In genomic region chr7:95198891-95199290, GRCh38 we compare ENCODE assay signal across 15 cellular contexts.
DNase-seq lines count a peak whose midpoint lies in the region; FAIRE-seq and TF ChIP-seq lines count a peak whose summit lies in the region.
"Had no signal": no experiment of that assay in that cellular context is flagged by ENCODE, and none has a peak within 500 bp of the region (broad histone marks: within the 10 kb centered on the region; RNA-seq: fewer than 3 reads in every experiment).

No MANE protein-coding gene starts in this region.

- H3F3A ChIP-seq in SK-N-SH (replicated peaks; ENCODE audit: insufficient read depth): no peaks in the 10 kb centered on the region

- no peaks in the 10 kb centered on the region for H3K9me3 Mint-ChIP-seq in nephron progenitor cell
- H3K9me3 Mint-ChIP-seq: CD8-positive, alpha-beta T cell had no signal

- peak in 1 of 2 experiments; percentile 91; a peak in 2 of 4 replicates for TF ChIP-seq EP300 in SK-N-SH (IDR thresholded peaks at IDR 0.05; ENCODE audit: borderline replicate concordance in 1 of 2, low read depth in 1 of 2, low read length in 1 of 2)

- H3K4me3 Mint-ChIP-seq in nephron progenitor cell: no peak overlapping the region
- H3K4me3 Mint-ChIP-seq: B cell; CD8-positive, alpha-beta T cell had no signal

- H2AFZ ChIP-seq in SK-N-SH (ENCODE audit: low read depth) (no peak overlapping the region), OCI-LY7 (ENCODE audit: low read length) (no peak overlapping the region)
- H2AFZ ChIP-seq: GM23248 had no signal

- H3K27ac Mint-ChIP-seq in nephron progenitor cell: peak overlapping the region; percentile 20
- H3K27ac Mint-ChIP-seq: B cell; CD8-positive, alpha-beta T cell had no signal

- H3K27me3 ChIP-seq in SK-N-SH (ENCODE audit: insufficient read depth) (peaks cover 7% of the 10 kb centered on the region; the same call in 1 of the 2 replicates), breast epithelium (no peaks in the 10 kb centered on the region)
- H3K27me3 ChIP-seq: BLaER1 treated with 17β-estradiol and CSF1 and Interleukin-3, amounts not matched to agents 10 nM and 100 nM had no signal

- H3K4me3 ChIP-seq in SK-N-SH (ENCODE audit: low read depth in 2 of 2, low read length in 1 of 2) (no peak overlapping the region), OCI-LY7 (ENCODE audit: low read depth, low read length, poor library complexity, severe bottlenecking) (no peak overlapping the region), breast epithelium (no peak overlapping the region)
- H3K4me3 ChIP-seq: BLaER1 treated with 17β-estradiol and CSF1 and Interleukin-3, amounts not matched to agents 10 nM and 100 nM; GM23248; HAP-1 had no signal

- WGBS in SK-N-SH (ENCODE audit: low lambda C conversion rate): 7% methylated on average over 1 of the region's 1 CpG

- peaks cover 19% of the 10 kb centered on the region for H3K4me1 Mint-ChIP-seq in nephron progenitor cell
- H3K4me1 Mint-ChIP-seq: B cell had no signal

- H3K79me2 ChIP-seq in SK-N-SH (ENCODE audit: insufficient read depth) (no peaks in the 10 kb centered on the region), OCI-LY7 (ENCODE audit: insufficient read depth, low read depth, low read length) (no peaks in the 10 kb centered on the region)

- FAIRE-seq in D721Med (lab: Jason Lieb, UNC): peak; percentile 11
- FAIRE-seq: GM12891, GM18507, HepG2 had no signal

- H3K9me3 ChIP-seq in SK-N-SH (no peaks in the 10 kb centered on the region), OCI-LY7 (ENCODE audit: low read length) (no peaks in the 10 kb centered on the region), breast epithelium (no peaks in the 10 kb centered on the region)
- H3K9me3 ChIP-seq: BLaER1 treated with 17β-estradiol and CSF1 and Interleukin-3, amounts not matched to agents 10 nM and 100 nM; HAP-1 had no signal

- H3K4me1 ChIP-seq in SK-N-SH (ENCODE audit: control insufficient read depth in 1 of 2, insufficient read depth in 2 of 2, low read depth in 1 of 2, low read length in 1 of 2) (peaks cover 0 to 12% of the 10 kb centered on the region in 2 experiments; a peak in 2 of 4 replicates), OCI-LY7 (ENCODE audit: insufficient read depth, low read length, poor library complexity, severe bottlenecking) (no peaks in the 10 kb centered on the region), breast epithelium (no peaks in the 10 kb centered on the region)
- H3K4me1 ChIP-seq: BLaER1 treated with 17β-estradiol and CSF1 and Interleukin-3, amounts not matched to agents 10 nM and 100 nM; HAP-1 had no signal

- no TSS peak for BruUV-seq in OCI-LY7 (replicated peaks; lab: Mats Ljungman, UMichigan)

- peak; percentile 8; the same call in 1 of the 2 replicates for TF ChIP-seq RAD21 in SK-N-SH (IDR thresholded peaks at IDR 0.05; ENCODE audit: low read length)

- H3K27ac ChIP-seq in SK-N-SH (ENCODE audit: low read depth in 2 of 2, low read length in 1 of 2): peak overlapping the region in 1 of 2 experiments; percentile 34; a peak in 1 of 4 replicates
- H3K27ac ChIP-seq in OCI-LY7 (ENCODE audit: low read depth, low read length, poor library complexity, severe bottlenecking): no peak overlapping the region
- H3K27ac ChIP-seq in breast epithelium: no peak overlapping the region
- H3K27ac ChIP-seq: BLaER1 treated with 17β-estradiol and CSF1 and Interleukin-3, amounts not matched to agents 10 nM and 100 nM; GM23248 had no signal

- intact Hi-C loops in OCI-LY7 (cut with micrococcal nuclease; ENCODE audit: unreplicated experiment) (loop anchor here (5.0 kb wide), 1 partner anchor 752 kb away; no protein-coding TSS in a partner anchor), breast epithelium (cut with DNase I; ENCODE audit: low total_unique reads) (no loop called here)

- DNase-seq in D721Med (ENCODE audit: insufficient read length, low spot score) (no peak), SK-N-SH (peak; percentile 68), fibroblast of peridontal ligament (ENCODE audit: extremely low read depth) (peak; percentile 7), nephron progenitor cell (no peak), OCI-LY7 (ENCODE audit: low spot score) (no peak), breast epithelium (ENCODE audit: low spot score in 2 of 2) (no peak)
- DNase-seq: CD8-positive, alpha-beta T cell; COR-L47; GM23248 had no signal

- peaks cover 6% of the 10 kb centered on the region for H3K27me3 Mint-ChIP-seq in nephron progenitor cell (ENCODE audit: low read depth, poor library complexity)
- H3K27me3 Mint-ChIP-seq: B cell had no signal

- H3K9ac ChIP-seq in SK-N-SH: no peak overlapping the region
- H3K9ac ChIP-seq: BLaER1 treated with 17β-estradiol and CSF1 and Interleukin-3, amounts not matched to agents 10 nM and 100 nM; GM23248 had no signal

- H3K9me2 ChIP-seq in SK-N-SH (no peaks in the 10 kb centered on the region), OCI-LY7 (ENCODE audit: insufficient read depth, low read length) (no peaks in the 10 kb centered on the region)

- H3K4me2 ChIP-seq in SK-N-SH (no peak overlapping the region), OCI-LY7 (ENCODE audit: low read length) (no peak overlapping the region)
- H3K4me2 ChIP-seq: BLaER1 treated with 17β-estradiol and CSF1 and Interleukin-3, amounts not matched to agents 10 nM and 100 nM had no signal

- CTCF ChIA-PET in SK-N-SH (lab: Yijun Ruan, JAX) (interaction anchor here (0.7 to 6.0 kb wide), 26 partner anchors 8 to 978 kb away, joined by 3 to 77 read pairs (median 3); partner anchors contain the start of gene SGCE), OCI-LY7 (lab: Charles Lee; ENCODE audit: unreplicated experiment) (no interaction called here)

- POLR2A ChIA-PET in SK-N-SH (lab: Yijun Ruan, JAX): interaction anchor here (1.1 kb wide), 1 partner anchor 290 kb away, joined by 3 read pairs; no protein-coding TSS in a partner anchor
- POLR2A ChIA-PET in OCI-LY7 (lab: Charles Lee): no interaction called here

- no peak for TF ChIP-seq POLR2A in breast epithelium (IDR thresholded peaks at IDR 0.05)

- H4K20me1 ChIP-seq in SK-N-SH (ENCODE audit: insufficient read depth) (no peaks in the 10 kb centered on the region), OCI-LY7 (ENCODE audit: insufficient read depth, low read length) (no peaks in the 10 kb centered on the region)
- H4K20me1 ChIP-seq: BLaER1 treated with 17β-estradiol and CSF1 and Interleukin-3, amounts not matched to agents 10 nM and 100 nM had no signal

- no peaks in the 10 kb centered on the region for H3K36me3 ChIP-seq in SK-N-SH (replicated peaks in 1 of 2; ENCODE audit: control insufficient read depth in 1 of 2, insufficient read depth in 2 of 2, low read length in 1 of 2)
- H3K36me3 ChIP-seq in OCI-LY7 (ENCODE audit: insufficient read depth, low read length): no peaks in the 10 kb centered on the region
- H3K36me3 ChIP-seq in breast epithelium: no peaks in the 10 kb centered on the region
- H3K36me3 ChIP-seq: BLaER1 treated with 17β-estradiol and CSF1 and Interleukin-3, amounts not matched to agents 10 nM and 100 nM; HAP-1 had no signal

- no peak for TF ChIP-seq CTCF in D721Med (IDR thresholded peaks at IDR 0.05; ENCODE audit: insufficient read depth, missing control alignments)
- no peak for TF ChIP-seq CTCF in SK-N-SH (IDR thresholded peaks at IDR 0.05)
- no peak for TF ChIP-seq CTCF in nephron progenitor cell (IDR thresholded peaks at IDR 0.05)
- no peak for TF ChIP-seq CTCF in OCI-LY7 (conservative IDR thresholded peaks at IDR 0.05; ENCODE audit: low read length)
- no peak for TF ChIP-seq CTCF in breast epithelium (IDR thresholded peaks at IDR 0.05)

- peaks cover 4% of the 10 kb centered on the region for H3K36me3 Mint-ChIP-seq in nephron progenitor cell (ENCODE audit: low read depth)
- H3K36me3 Mint-ChIP-seq: CD8-positive, alpha-beta T cell had no signal

TF ChIP-seq in SK-N-SH, 30 proteins besides CTCF, POLR2A, EP300 and RAD21 (continues in another document):
- peak; percentile 82 for TF ChIP-seq CHD2 (IDR thresholded peaks at IDR 0.05; ENCODE audit: low read length, partially characterized antibody)
- no peak for TF ChIP-seq ELF1 (IDR thresholded peaks at IDR 0.05)
- peak; percentile 96 for TF ChIP-seq RCOR1 (IDR thresholded peaks at IDR 0.05; ENCODE audit: low read length)
- no peak for TF ChIP-seq SMC3 (IDR thresholded peaks at IDR 0.05; ENCODE audit: low read depth, low read length)
- peak; percentile 71 for TF ChIP-seq TCF12 (IDR thresholded peaks at IDR 0.05)
- no peak for TF ChIP-seq IRF3 (IDR thresholded peaks at IDR 0.05; ENCODE audit: low read depth, low read length)
- TF ChIP-seq EZH2phosphoT487 (IDR thresholded peaks at IDR 0.05; ENCODE audit: borderline replicate concordance, low read depth): no peak
- TF ChIP-seq GABPA (IDR thresholded peaks at IDR 0.05; ENCODE audit: low read depth): no peak
- peak; percentile 52 for TF ChIP-seq GATA2 (CRISPR knock-in tag; IDR thresholded peaks at IDR 0.05)
- no peak for TF ChIP-seq MXI1 (IDR thresholded peaks at IDR 0.05; ENCODE audit: low read depth, low read length)
- no peak for TF ChIP-seq RXRA (IDR thresholded peaks at IDR 0.05; ENCODE audit: borderline replicate concordance, low read depth)
- TF ChIP-seq PBX3 (IDR thresholded peaks at IDR 0.05): no peak
- no peak for TF ChIP-seq USF2 (IDR thresholded peaks at IDR 0.05; ENCODE audit: borderline replicate concordance, low read depth, low read length)

Comparison
In these comparisons a context has a peak if more than half of its experiments do, and no peak if none do; other contexts are left out.
1. DNase-seq: peak in SK-N-SH (single experiment) and fibroblast of peridontal ligament (single experiment); none in D721Med (single experiment), nephron progenitor cell (single experiment), OCI-LY7 (single experiment) and breast epithelium (0 of 2).